ENCODE assay signal across 1 cellular context in the genomic region with DNA sequence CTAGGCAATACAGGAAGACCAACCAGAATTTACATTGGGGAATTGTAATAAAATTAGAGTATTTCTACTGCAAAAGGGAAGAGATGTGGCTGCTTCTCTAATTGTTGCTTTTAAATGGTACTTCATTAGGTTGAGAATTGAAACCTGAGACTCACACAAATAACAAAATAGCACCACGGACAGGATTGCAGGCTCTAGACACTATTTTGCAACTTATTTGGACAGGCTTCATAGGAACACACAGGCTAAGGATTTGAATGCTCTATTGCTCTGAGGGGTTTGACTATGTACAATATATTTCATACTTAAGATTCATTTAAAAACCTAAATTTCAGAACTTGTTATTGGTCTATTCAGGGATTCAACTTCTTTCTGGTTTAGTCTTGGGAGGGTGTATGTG.
TF ChIP-seq lines count a peak whose summit lies in the region.

No MANE protein-coding gene starts in this region.

TF ChIP-seq in GM23338, 12 proteins besides CTCF, POLR2A, EP300 and RAD21 (continued from another document):
- no peak for TF ChIP-seq ZNF462 (CRISPR knock-in tag; IDR thresholded peaks at IDR 0.05)
- no peak for TF ChIP-seq JUNB (IDR thresholded peaks at IDR 0.05; ENCODE audit: unreplicated experiment)
- no peak for TF ChIP-seq EZH2 (IDR thresholded peaks at IDR 0.05; ENCODE audit: low read depth, unreplicated experiment)
- TF ChIP-seq CREB1 (CRISPR knock-in tag; IDR thresholded peaks at IDR 0.05; ENCODE audit: low read depth) = no peak
- TF ChIP-seq STAT1 (IDR thresholded peaks at IDR 0.05; ENCODE audit: unreplicated experiment) = no peak
- no peak for TF ChIP-seq EZH2phosphoT487 (IDR thresholded peaks at IDR 0.05; ENCODE audit: unreplicated experiment)
- no peak for TF ChIP-seq NANOG (IDR thresholded peaks at IDR 0.05; ENCODE audit: borderline replicate concordance)
